ENCODE assay signal across 19 cellular contexts in genomic region chr5:78613756-78614155, GRCh38.
"Had no signal": no experiment of that assay in that cellular context is flagged by ENCODE, and none has a peak within 500 bp of the region (broad histone marks: within the 10 kb centered on the region; RNA-seq: fewer than 3 reads in every experiment).

No MANE protein-coding gene starts in this region.

- H3K36me3 ChIP-seq: colonic mucosa, esophagus squamous epithelium, sigmoid colon, suprapubic skin, thyroid gland, upper lobe of left lung, vagina had no signal

- H3K27ac ChIP-seq: colonic mucosa, esophagus squamous epithelium, hepatocyte, skin epidermis, suprapubic skin, thyroid gland, upper lobe of left lung, vagina had no signal

- DNase-seq: colonic mucosa; dermis blood vessel endothelial cell; esophagus squamous epithelium; foreskin fibroblast; left colon; left ventricle myocardium superior; naive thymus-derived CD4-positive, alpha-beta T cell; posterior cingulate gyrus; sigmoid colon; stimulated activated CD4-positive, alpha-beta T cell treated with anti-CD3 and anti-CD28 coated beads, Interleukin-12 subunit alpha, Interleukin-12 subunit beta, amount 100 ng/mL, for 4 hours; stimulated activated CD4-positive, alpha-beta T cell treated with anti-CD3 and anti-CD28 coated beads, Interleukin-2, amount 100 ng/mL, for 48 hours; stimulated activated naive CD4-positive, alpha-beta T cell treated with Interleukin-2 at 50 U/mL for 16 hours; thyroid gland; upper lobe of left lung had no signal

- H3K4me2 ChIP-seq: hepatocyte had no signal

- H3K4me1 ChIP-seq: colonic mucosa, upper lobe of left lung had no signal

- ATAC-seq: left colon; left ventricle myocardium superior; naive thymus-derived CD4-positive, alpha-beta T cell had no signal

- H2AFZ ChIP-seq: hepatocyte had no signal

- H3K27me3 ChIP-seq: colonic mucosa, esophagus squamous epithelium, hepatocyte, sigmoid colon, suprapubic skin, thyroid gland, upper lobe of left lung, vagina had no signal

- H3K9me3 ChIP-seq: colonic mucosa, esophagus squamous epithelium, sigmoid colon, suprapubic skin, thyroid gland, upper lobe of left lung, vagina had no signal

- H3K4me3 ChIP-seq: colonic mucosa, esophagus squamous epithelium, hepatocyte, lung, sigmoid colon, skin epidermis, suprapubic skin, thyroid gland, upper lobe of left lung, vagina had no signal
